ENCODE assay signal across 17 cellular contexts in genomic region chr3:194944526-194944925, GRCh38.
DNase-seq lines count a peak whose midpoint lies in the region; ATAC-seq lines count a peak whose summit lies in the region.
"Had no signal": no experiment of that assay in that cellular context is flagged by ENCODE, and none has a peak within 500 bp of the region (broad histone marks: within the 10 kb centered on the region; RNA-seq: fewer than 3 reads in every experiment).

No MANE protein-coding gene starts in this region.

- ATAC-seq in activated CD8-positive, alpha-beta memory T cell treated with anti-CD3 and anti-CD28 coated beads, Interleukin-2, amount 10 ng/mL, durations not matched to agents 7 days and 5 days, result no peak
- ATAC-seq: GM23338, HCT116 had no signal

- H3K4me3 Mint-ChIP-seq in activated CD8-positive, alpha-beta memory T cell treated with anti-CD3 and anti-CD28 coated beads, Interleukin-2, amount 10 ng/mL, durations not matched to agents 7 days and 5 days, result no peak overlapping the region
- H3K4me3 Mint-ChIP-seq: B cell; CD4-positive, alpha-beta memory T cell; GM23338; H9 had no signal

- H3K27me3 Mint-ChIP-seq in activated CD8-positive, alpha-beta memory T cell treated with anti-CD3 and anti-CD28 coated beads, Interleukin-2, amount 10 ng/mL, durations not matched to agents 7 days and 5 days, result peaks cover 8% of the 10 kb centered on the region

- CTCF ChIA-PET in activated CD8-positive, alpha-beta memory T cell treated with anti-CD3 and anti-CD28 coated beads, Interleukin-2, amount 10 ng/mL, durations not matched to agents 7 days and 5 days (lab: Charles Lee), result no interaction called here

- H3K9me3 Mint-ChIP-seq in activated CD8-positive, alpha-beta memory T cell treated with anti-CD3 and anti-CD28 coated beads, Interleukin-2, amount 10 ng/mL, durations not matched to agents 7 days and 5 days (ENCODE audit: low read depth), result no peaks in the 10 kb centered on the region
- H3K9me3 Mint-ChIP-seq: GM23338 had no signal

- no peak overlapping the region for H3K27ac Mint-ChIP-seq in activated CD8-positive, alpha-beta memory T cell treated with anti-CD3 and anti-CD28 coated beads, Interleukin-2, amount 10 ng/mL, durations not matched to agents 7 days and 5 days
- H3K27ac Mint-ChIP-seq: CD4-positive, alpha-beta memory T cell; GM23338; H9 had no signal

- DNase-seq in activated CD8-positive, alpha-beta memory T cell treated with anti-CD3 and anti-CD28 coated beads, Interleukin-2, amount 10 ng/mL, durations not matched to agents 7 days and 5 days, result peak; percentile 11
- DNase-seq in activated CD8-positive, alpha-beta memory T cell treated with anti-CD3 and anti-CD28 coated beads, Interleukin-2, amount 50 U/mL, for 4 hours, result no peak
- DNase-seq in mesenteric fat pad (ENCODE audit: low spot score) (peak; percentile 49), ureter (ENCODE audit: low spot score) (peak; percentile 12), OCI-M2 (lab: John Stamatoyannopoulos, UW; ENCODE audit: unreplicated experiment) (no peak)
- no peak for DNase-seq in activated CD4-positive, alpha-beta T cell treated with anti-CD3 and anti-CD28 coated beads, Interleukin-2, amount 50 U/mL, for 4 hours
- DNase-seq: C1 segment of cervical spinal cord; Calu3; CD4-positive, alpha-beta memory T cell; COR-L47; DMS53; DMS79 treated with DMSO at 0.1 percent for 48 hours; GF-D8; H9 had no signal

- H3K36me3 Mint-ChIP-seq in activated CD8-positive, alpha-beta memory T cell treated with anti-CD3 and anti-CD28 coated beads, Interleukin-2, amount 10 ng/mL, durations not matched to agents 7 days and 5 days, result no peaks in the 10 kb centered on the region
- H3K36me3 Mint-ChIP-seq: CD4-positive, alpha-beta memory T cell had no signal

- no peaks in the 10 kb centered on the region for H3K4me1 Mint-ChIP-seq in activated CD8-positive, alpha-beta memory T cell treated with anti-CD3 and anti-CD28 coated beads, Interleukin-2, amount 10 ng/mL, durations not matched to agents 7 days and 5 days
- H3K4me1 Mint-ChIP-seq: CD4-positive, alpha-beta memory T cell had no signal

Comparison
In these comparisons a context has a peak if more than half of its experiments do, and no peak if none do; other contexts are left out.
1. DNase-seq: peak in activated CD8-positive, alpha-beta memory T cell treated with anti-CD3 and anti-CD28 coated beads, Interleukin-2, amount 10 ng/mL, durations not matched to agents 7 days and 5 days (single experiment), mesenteric fat pad (single experiment) and ureter (single experiment); none in activated CD8-positive, alpha-beta memory T cell treated with anti-CD3 and anti-CD28 coated beads, Interleukin-2, amount 50 U/mL, for 4 hours (single experiment), activated CD4-positive, alpha-beta T cell treated with anti-CD3 and anti-CD28 coated beads, Interleukin-2, amount 50 U/mL, for 4 hours (0 of 2) and OCI-M2 (single experiment).